Comparison of ENCODE assay signal across 8 cellular contexts in genomic region chr17:45394913-45395568, GRCh38. TPM values are rescaled to one million over a fixed set of nuclear protein-coding genes. Genes with fewer than 3 reads are reported as not detected.
DNase-seq lines count a peak whose midpoint lies in the region; ATAC-seq, FAIRE-seq and TF ChIP-seq lines count a peak whose summit lies in the region.

No MANE protein-coding gene starts in this region.

- H3K4me1 Mint-ChIP-seq in stimulated activated naive CD8-positive, alpha-beta T cell treated with anti-CD3 and anti-CD28 coated beads, Interleukin-15, amount 100 ng/mL, for 72 hours: peaks cover 24% of the 10 kb centered on the region

- peak overlapping the region; percentile 98 for H4K8ac ChIP-seq in H1 (ENCODE audit: extremely low read depth, insufficient read depth, low read length)

- H3K4me3 ChIP-seq in WI38 (ENCODE audit: low read depth, low read length) (peak overlapping the region; percentile 27; the same call in 1 of the 2 replicates), H1 (ENCODE audit: extremely low read depth in 1 of 4, insufficient read depth in 2 of 4, low read depth in 3 of 4, low read length in 4 of 4) (no peak overlapping the region; a peak in 1 of 8 replicates), lung (no peak overlapping the region)

- peak overlapping the region; percentile 66 for H2BK120ac ChIP-seq in H1 (replicated peaks; ENCODE audit: low read depth, low read length)

- H3K23ac ChIP-seq in H1 (ENCODE audit: insufficient read length): no peak overlapping the region

- H3K9me3 ChIP-seq in H1 (ENCODE audit: insufficient read depth in 2 of 2, low read depth in 1 of 2, low read length in 1 of 2) (peaks cover 0 to 4% of the 10 kb centered on the region in 2 experiments; a peak in 1 of 4 replicates), lung (ENCODE audit: control insufficient read depth in 2 of 2, insufficient read depth in 1 of 2, low read length in 1 of 2) (no peaks in the 10 kb centered on the region)

- peak overlapping the region in 1 of 2 experiments; percentile 53; a peak in 2 of 4 replicates for H3K4me2 ChIP-seq in H1 (ENCODE audit: insufficient read depth in 1 of 2, low read depth in 2 of 2, low read length in 2 of 2)

- peak overlapping the region; percentile 90 for H4K5ac ChIP-seq in H1 (ENCODE audit: insufficient read length, low read depth, low read length)

- H3K27ac Mint-ChIP-seq in stimulated activated naive CD8-positive, alpha-beta T cell treated with anti-CD3 and anti-CD28 coated beads, Interleukin-15, amount 100 ng/mL, for 72 hours: no peak overlapping the region

- no peaks in the 10 kb centered on the region; the same call in 1 of the 2 replicates for H3K23me2 ChIP-seq in H1 (ENCODE audit: low read depth, low read length)

- peak; percentile 87 to 89 for TF ChIP-seq RAD21 in H1 (IDR thresholded peaks at IDR 0.05 in 1 of 2, conservative IDR thresholded peaks at IDR 0.05 in 1 of 2; ENCODE audit: low read depth in 2 of 2, low read length in 2 of 2)

- H3K79me2 ChIP-seq in H1 (ENCODE audit: control insufficient read depth in 1 of 2, insufficient read depth in 2 of 2, low read length in 2 of 2): no peaks in the 10 kb centered on the region

- peak; percentile 64 for TF ChIP-seq CTCF in WI38 (IDR thresholded peaks at IDR 0.05; ENCODE audit: low read depth, low read length)
- peak; percentile 82 to 87 (median 87) for TF ChIP-seq CTCF in H1 (IDR thresholded peaks at IDR 0.05; ENCODE audit: control extremely low read depth in 1 of 3, insufficient read depth in 1 of 3, low read depth in 1 of 3, low read length in 3 of 3)
- TF ChIP-seq CTCF in lung (IDR thresholded peaks at IDR 0.05; ENCODE audit: control extremely low read depth, extremely low read depth): peak; percentile 47

- H2BK12ac ChIP-seq in H1 (ENCODE audit: low read depth, low read length): peak overlapping the region; percentile 97; the same call in 1 of the 2 replicates

- peak overlapping the region; percentile 82 for H4K91ac ChIP-seq in H1 (replicated peaks; ENCODE audit: insufficient read length, low read length)

- DNase-seq in NCI-H146 (lab: John Stamatoyannopoulos, UW) (peak; percentile 48), NCI-H146 treated with DMSO at 0.1 percent for 48 hours (lab: John Stamatoyannopoulos, UW; ENCODE audit: unreplicated experiment) (no peak), NCI-H2029 (lab: John Stamatoyannopoulos, UW) (peak; percentile 41), H1 (ENCODE audit: low read depth in 1 of 2, low spot score in 2 of 2) (peak; percentile 72 to 88), lung (ENCODE audit: low spot score) (peak; percentile 57)
- peak in 1 of 2 donors; percentile 39 for DNase-seq in stimulated activated naive CD8-positive, alpha-beta T cell treated with anti-CD3 and anti-CD28 coated beads, Interleukin-15, amount 100 ng/mL, for 72 hours

- WGBS in H1 (ENCODE audit: extremely low coverage in 1 of 2, insufficient coverage in 1 of 2, insufficient read length in 1 of 2, insufficient replicate concordance in 2 of 2, low coverage in 1 of 2, low lambda C conversion rate in 2 of 2, missing lambda C conversion rate in 1 of 2), 2 experiments: 24% methylated on average over 25 of the region's 30 CpGs; no CpG with 5 or more reads in 1 of the 2 experiments
- 28 to 35% methylated on average over 30 of the region's 30 CpGs for WGBS in lung, 2 donors

- H3K4ac ChIP-seq in H1 (replicated peaks; ENCODE audit: insufficient read length, low read depth, low read length): peak overlapping the region; percentile 83

- H2AK5ac ChIP-seq in H1 (ENCODE audit: low read depth, low read length): 0 out of 2 replicates have a peak overlapping the region, but pooled peaks have one; percentile 30

- H3K4me3 Mint-ChIP-seq in stimulated activated naive CD8-positive, alpha-beta T cell treated with anti-CD3 and anti-CD28 coated beads, Interleukin-15, amount 100 ng/mL, for 72 hours: no peak overlapping the region

- H2BK15ac ChIP-seq in H1 (ENCODE audit: low read length): peak overlapping the region; percentile 92; the same call in 1 of the 2 replicates

- CTCF ChIA-PET in H1 (lab: Charles Lee; ENCODE audit: partially characterized antibody): interaction anchor here (0.7 to 21.9 kb wide), 21 partner anchors 9 to 260 kb away, joined by 3 to 579 read pairs (median 6); partner anchors contain the start of genes ACBD4, ARHGAP27 and SPATA32

- H3K14ac ChIP-seq in H1 (ENCODE audit: insufficient read length): no peak overlapping the region

- ATAC-seq in lung (ENCODE audit: insufficient read depth, low FRiP score) (peak; percentile 44), GM18520 (IDR thresholded peaks at IDR 0.05; ENCODE audit: unreplicated experiment) (no peak)
- ATAC-seq in stimulated activated naive CD8-positive, alpha-beta T cell treated with anti-CD3 and anti-CD28 coated beads, Interleukin-15, amount 100 ng/mL, for 72 hours: peak; percentile 42

- H3K79me1 ChIP-seq in H1 (ENCODE audit: low read depth, low read length): no peaks in the 10 kb centered on the region

- FAIRE-seq in H1 (lab: Jason Lieb, UNC): peak; percentile 82

- POLR2A ChIA-PET in H1 (lab: Charles Lee; ENCODE audit: partially characterized antibody): interaction anchor here (1.0 to 4.7 kb wide), 7 partner anchors 23 to 246 kb away, joined by 3 to 25 read pairs (median 3); partner anchors contain the start of genes HEXIM1 and MAP3K14

- no peak overlapping the region for H3K56ac ChIP-seq in H1 (replicated peaks; ENCODE audit: insufficient read length, low read depth, low read length)

- H3K9me3 Mint-ChIP-seq in stimulated activated naive CD8-positive, alpha-beta T cell treated with anti-CD3 and anti-CD28 coated beads, Interleukin-15, amount 100 ng/mL, for 72 hours: no peaks in the 10 kb centered on the region

- H3K18ac ChIP-seq in H1 (ENCODE audit: extremely low read depth, low read length): peak overlapping the region; percentile 92; the same call in 1 of the 2 replicates

- H3K27me3 ChIP-seq in H1 (replicated peaks in 1 of 4; ENCODE audit: control insufficient read depth in 3 of 4, extremely low read depth in 1 of 4, insufficient read depth in 3 of 4, low read length in 3 of 4): peaks cover 0 to 2% (median 0%) of the 10 kb centered on the region in 4 experiments; a peak in 2 of 7 replicates
- no peaks in the 10 kb centered on the region for H3K27me3 ChIP-seq in lung (ENCODE audit: control insufficient read depth, insufficient read depth)

- H4K20me1 ChIP-seq in H1 (replicated peaks in 1 of 2; ENCODE audit: control insufficient read depth in 1 of 2, insufficient read depth in 2 of 2, low read length in 2 of 2): no peaks in the 10 kb centered on the region

- H3K27ac ChIP-seq in H1 (ENCODE audit: low read depth, low read length) (no peak overlapping the region), lung (ENCODE audit: low read depth in 1 of 2, low read length in 1 of 2) (no peak overlapping the region)

- H3K27me3 Mint-ChIP-seq in stimulated activated naive CD8-positive, alpha-beta T cell treated with anti-CD3 and anti-CD28 coated beads, Interleukin-15, amount 100 ng/mL, for 72 hours: peaks cover 11% of the 10 kb centered on the region

- no peak for TF ChIP-seq EP300 in H1 (IDR thresholded peaks at IDR 0.05; ENCODE audit: borderline replicate concordance in 1 of 2, low read depth in 2 of 2, low read length in 2 of 2)

- peak overlapping the region; percentile 86; the same call in 1 of the 2 replicates for H2AFZ ChIP-seq in H1 (ENCODE audit: low read length)

- 0 out of 2 replicates have a peak overlapping the region, but pooled peaks have one; percentile 8 for H2BK20ac ChIP-seq in H1 (ENCODE audit: low read length)

- H2BK5ac ChIP-seq in H1 (ENCODE audit: low read depth, low read length): peak overlapping the region; percentile 23; the same call in 1 of the 2 replicates

- H3K36me3 ChIP-seq in H1 (ENCODE audit: control insufficient read depth in 2 of 4, insufficient read depth in 4 of 4, low read length in 3 of 4) (peaks cover 0 to 7% (median 0%) of the 10 kb centered on the region in 4 experiments; a peak in 1 of 8 replicates), lung (ENCODE audit: control insufficient read depth in 2 of 2, insufficient read depth in 2 of 2, low read length in 2 of 2) (peaks cover 0 to 50% of the 10 kb centered on the region in 2 donors)

- H3K9ac ChIP-seq in H1 (replicated peaks in 1 of 4; ENCODE audit: extremely low read depth in 1 of 4, low read depth in 3 of 4, low read length in 3 of 4): no peak overlapping the region; a peak in 1 of 7 replicates

- H3K4me1 ChIP-seq in H1 (replicated peaks in 1 of 4; ENCODE audit: control insufficient read depth in 3 of 4, insufficient read depth in 4 of 4, low read length in 3 of 4): peaks cover 0 to 4% (median 3%) of the 10 kb centered on the region in 4 experiments; a peak in 4 of 7 replicates
- H3K4me1 ChIP-seq in lung (ENCODE audit: control insufficient read depth in 2 of 2, insufficient read depth in 2 of 2, low read length in 2 of 2): peaks cover 0 to 2% of the 10 kb centered on the region in 2 donors

- peak in 1 of 2 experiments; percentile 39; a peak in 1 of 3 replicates for TF ChIP-seq POLR2A in H1 (IDR thresholded peaks at IDR 0.05; ENCODE audit: control extremely low read depth in 1 of 2, low read depth in 2 of 2, low read length in 2 of 2)

TF ChIP-seq in H1, 55 proteins besides CTCF, POLR2A, EP300 and RAD21 (continues in another document):
- no peak for TF ChIP-seq ZNF274 (IDR thresholded peaks at IDR 0.05; ENCODE audit: borderline replicate concordance, extremely low read depth, low read length)
- TF ChIP-seq BRCA1 (IDR thresholded peaks at IDR 0.05; ENCODE audit: low read depth, low read length): peak; percentile 28; the same call in 1 of the 2 replicates
- peak; percentile 57; the same call in 1 of the 2 replicates for TF ChIP-seq TEAD4 (IDR thresholded peaks at IDR 0.05; ENCODE audit: low read depth, low read length)
- TF ChIP-seq MAX (IDR thresholded peaks at IDR 0.05): peak; percentile 56
- TF ChIP-seq YY1 (IDR thresholded peaks at IDR 0.05; ENCODE audit: low read depth, low read length): peak; percentile 61; the same call in 1 of the 2 replicates
- TF ChIP-seq TCF12 (IDR thresholded peaks at IDR 0.05; ENCODE audit: low read depth, low read length): 0 out of 2 replicates have a peak, but pooled peaks have one; percentile 40
- TF ChIP-seq ASH2L (IDR thresholded peaks at IDR 0.05; ENCODE audit: low read length): peak; percentile 58

RNA-seq across cellular contexts. Expression of gene ARHGAP27, which starts 37.6 kb away (rescaled TPM):
- total RNA-seq in H1 (2021; fragmentation: NEBNext Ultra II Directional; extraction: Animal tissue kit (Norgen Biotek cat#: 25700)): 13.1 TPM in 2 replicates
- 11.6 and 15.9 TPM in 2 replicates for polyA plus RNA-seq in H1 (2011; rRNA removed)
- 13.4 TPM for polyA plus RNA-seq in H1 (2011; cell fraction: cytosol; rRNA removed)
- 66.8 TPM for polyA plus RNA-seq in H1 (2011; cell fraction: nucleus; rRNA removed)
- 6.8 to 13.4 TPM (median 10.4 TPM) in 4 replicates for polyA plus RNA-seq in H1 (2012, experiment 1 of 2)
- polyA plus RNA-seq in H1 (2012, experiment 2 of 2): 6.8 TPM
- polyA plus RNA-seq in H1 (2013, experiment 1 of 2): 9.3 TPM
- 8.6 TPM for polyA plus RNA-seq in H1 (2013, experiment 2 of 2)
- 8.0 and 8.5 TPM in 2 replicates for polyA minus RNA-seq in H1 (2011; rRNA and poly(A)+ RNA removed)
- polyA minus RNA-seq in H1 (2011; cell fraction: cytosol; rRNA and poly(A)+ RNA removed): 7.2 TPM
- 27.8 TPM for polyA minus RNA-seq in H1 (2011; cell fraction: nucleus; rRNA and poly(A)+ RNA removed)
- 10 to 100 TPM; 42.4 to 85.8 TPM for total RNA-seq in lung
- polyA plus RNA-seq in lung: 10 to 100 TPM; 56.1 to 67.6 TPM
